13 cellular contexts compared by ENCODE assay signal in genomic region chr1:64891440-64891815, GRCh38.
DNase-seq lines count a peak whose midpoint lies in the region; ATAC-seq and TF ChIP-seq lines count a peak whose summit lies in the region.
"Had no signal": no experiment of that assay in that cellular context is flagged by ENCODE, and none has a peak within 500 bp of the region (broad histone marks: within the 10 kb centered on the region; RNA-seq: fewer than 3 reads in every experiment).

No MANE protein-coding gene starts in this region.

- DNase-seq in activated CD4-positive, alpha-beta memory T cell treated with anti-CD3 and anti-CD28 coated beads for 36 hours: peak; percentile 34
- DNase-seq in activated CD4-positive, alpha-beta memory T cell treated with anti-CD3 and anti-CD28 coated beads, Interleukin-2, amount 10 ng/mL, durations not matched to agents 7 days and 5 days: no peak
- DNase-seq in glomerular visceral epithelial cell (ENCODE audit: extremely low spot score): peak; percentile 22
- DNase-seq in psoas muscle: no peak
- DNase-seq in SIG-M5 (lab: John Stamatoyannopoulos, UW): no peak
- no peak for DNase-seq in activated T-helper 2 cell treated with anti-CD3 and anti-CD28 coated beads, Interferon-gamma antibody, Interleukin-2, Interleukin-4, amounts not matched to agents 10 μg/mL and 5 μg/mL and 100 μg/mL, durations not matched to agents 14 hours and 24 hours and 36 hours (ENCODE audit: low spot score)
- no peak for DNase-seq in thyroid gland
- DNase-seq: GF-D8, glutamatergic neuron, mucosa of descending colon, NCI-H1105 treated with DMSO at 0.1 percent for 48 hours, NCI-H774 had no signal

- no peaks in the 10 kb centered on the region for H3K9me3 ChIP-seq in psoas muscle
- H3K9me3 ChIP-seq in thyroid gland: no peaks in the 10 kb centered on the region
- H3K9me3 ChIP-seq: mucosa of descending colon had no signal

- H3K4me1 Mint-ChIP-seq in activated CD4-positive, alpha-beta memory T cell treated with anti-CD3 and anti-CD28 coated beads for 36 hours (ENCODE audit: low read depth): peaks cover 93% of the 10 kb centered on the region
- peaks cover 66% of the 10 kb centered on the region for H3K4me1 Mint-ChIP-seq in activated CD4-positive, alpha-beta memory T cell treated with anti-CD3 and anti-CD28 coated beads, Interleukin-2, amount 10 ng/mL, durations not matched to agents 7 days and 5 days
- peaks cover 71% of the 10 kb centered on the region for H3K4me1 Mint-ChIP-seq in activated T-helper 17 cell treated with anti-CD3 and anti-CD28 coated beads, Interleukin-2, amount 50 U/mL, for 72 hours
- peaks cover 72% of the 10 kb centered on the region for H3K4me1 Mint-ChIP-seq in activated T-helper 2 cell treated with anti-CD3 and anti-CD28 coated beads, Interferon-gamma antibody, Interleukin-2, Interleukin-4, amounts not matched to agents 10 μg/mL and 5 μg/mL and 100 μg/mL, durations not matched to agents 14 hours and 24 hours and 36 hours (ENCODE audit: low read depth)

- H3K36me3 ChIP-seq in psoas muscle (ENCODE audit: insufficient read depth in 1 of 2, low read depth in 1 of 2) (no peaks in the 10 kb centered on the region), thyroid gland (no peaks in the 10 kb centered on the region)

- H3K27me3 Mint-ChIP-seq in activated CD4-positive, alpha-beta memory T cell treated with anti-CD3 and anti-CD28 coated beads for 36 hours: no peaks in the 10 kb centered on the region
- no peaks in the 10 kb centered on the region for H3K27me3 Mint-ChIP-seq in activated CD4-positive, alpha-beta memory T cell treated with anti-CD3 and anti-CD28 coated beads, Interleukin-2, amount 10 ng/mL, durations not matched to agents 7 days and 5 days
- no peaks in the 10 kb centered on the region for H3K27me3 Mint-ChIP-seq in activated T-helper 17 cell treated with anti-CD3 and anti-CD28 coated beads, Interleukin-2, amount 50 U/mL, for 72 hours
- no peaks in the 10 kb centered on the region for H3K27me3 Mint-ChIP-seq in activated T-helper 2 cell treated with anti-CD3 and anti-CD28 coated beads, Interferon-gamma antibody, Interleukin-2, Interleukin-4, amounts not matched to agents 10 μg/mL and 5 μg/mL and 100 μg/mL, durations not matched to agents 14 hours and 24 hours and 36 hours (ENCODE audit: low read depth)

- H3K27me3 ChIP-seq in psoas muscle (ENCODE audit: insufficient read depth in 3 of 3, low read length in 2 of 3) (no peaks in the 10 kb centered on the region), thyroid gland (no peaks in the 10 kb centered on the region)

- POLR2A ChIA-PET in activated CD4-positive, alpha-beta memory T cell treated with anti-CD3 and anti-CD28 coated beads for 36 hours (lab: Charles Lee): no interaction called here
- POLR2A ChIA-PET in activated CD4-positive, alpha-beta memory T cell treated with anti-CD3 and anti-CD28 coated beads, Interleukin-2, amount 10 ng/mL, durations not matched to agents 7 days and 5 days (lab: Charles Lee): interaction anchor here (1.6 kb wide), 1 partner anchor 18 kb away, joined by 3 read pairs; no protein-coding TSS in a partner anchor

- peaks cover 76% of the 10 kb centered on the region for H3K4me1 ChIP-seq in psoas muscle
- H3K4me1 ChIP-seq in thyroid gland: peaks cover 4 to 48% of the 10 kb centered on the region in 2 donors

- intact Hi-C loops in activated CD4-positive, alpha-beta memory T cell treated with anti-CD3 and anti-CD28 coated beads for 36 hours (cut with micrococcal nuclease): loop anchor here (2.0 kb wide), 1 partner anchor 15 kb away; no protein-coding TSS in a partner anchor
- intact Hi-C loops in psoas muscle (cut with DNase I) (loop anchor here (5.0 to 10.0 kb wide), 2 partner anchors 76 to 173 kb away; partner anchors contain the start of gene JAK1 (in 2 of the 2)), thyroid gland (cut with DNase I) (loop anchor here (10.0 kb wide), 1 partner anchor 73 kb away; the partner anchor contains the start of gene JAK1)
- intact Hi-C loops in activated T-helper 2 cell treated with anti-CD3 and anti-CD28 coated beads, Interferon-gamma antibody, Interleukin-2, Interleukin-4, amounts not matched to agents 10 μg/mL and 5 μg/mL and 100 μg/mL, durations not matched to agents 14 hours and 24 hours and 36 hours (cut with micrococcal nuclease): loop anchor here (2.0 kb wide), 1 partner anchor 15 kb away; no protein-coding TSS in a partner anchor

- CTCF ChIA-PET in activated CD4-positive, alpha-beta memory T cell treated with anti-CD3 and anti-CD28 coated beads for 36 hours (lab: Charles Lee): interaction anchor here (1.6 kb wide), 1 partner anchor 64 kb away, joined by 4 read pairs; no protein-coding TSS in a partner anchor
- CTCF ChIA-PET in activated CD4-positive, alpha-beta memory T cell treated with anti-CD3 and anti-CD28 coated beads, Interleukin-2, amount 10 ng/mL, durations not matched to agents 7 days and 5 days (lab: Charles Lee): no interaction called here

- H3K27ac Mint-ChIP-seq in activated CD4-positive, alpha-beta memory T cell treated with anti-CD3 and anti-CD28 coated beads for 36 hours: no peak overlapping the region
- no peak overlapping the region for H3K27ac Mint-ChIP-seq in activated CD4-positive, alpha-beta memory T cell treated with anti-CD3 and anti-CD28 coated beads, Interleukin-2, amount 10 ng/mL, durations not matched to agents 7 days and 5 days
- peak overlapping the region; percentile 40 for H3K27ac Mint-ChIP-seq in activated T-helper 17 cell treated with anti-CD3 and anti-CD28 coated beads, Interleukin-2, amount 50 U/mL, for 72 hours
- H3K27ac Mint-ChIP-seq in activated T-helper 2 cell treated with anti-CD3 and anti-CD28 coated beads, Interferon-gamma antibody, Interleukin-2, Interleukin-4, amounts not matched to agents 10 μg/mL and 5 μg/mL and 100 μg/mL, durations not matched to agents 14 hours and 24 hours and 36 hours: no peak overlapping the region

- no peak for TF ChIP-seq CTCF in psoas muscle (IDR thresholded peaks at IDR 0.05)
- no peak for TF ChIP-seq CTCF in thyroid gland (IDR thresholded peaks at IDR 0.05)

- H3K4me3 ChIP-seq in psoas muscle (peak overlapping the region; percentile 43), thyroid gland (replicated peaks in 1 of 3) (no peak overlapping the region)
- H3K4me3 ChIP-seq: mucosa of descending colon had no signal

- no peak overlapping the region for H3K4me3 Mint-ChIP-seq in activated CD4-positive, alpha-beta memory T cell treated with anti-CD3 and anti-CD28 coated beads for 36 hours
- no peak overlapping the region for H3K4me3 Mint-ChIP-seq in activated CD4-positive, alpha-beta memory T cell treated with anti-CD3 and anti-CD28 coated beads, Interleukin-2, amount 10 ng/mL, durations not matched to agents 7 days and 5 days
- peak overlapping the region; percentile 19 for H3K4me3 Mint-ChIP-seq in activated T-helper 17 cell treated with anti-CD3 and anti-CD28 coated beads, Interleukin-2, amount 50 U/mL, for 72 hours
- no peak overlapping the region for H3K4me3 Mint-ChIP-seq in activated T-helper 2 cell treated with anti-CD3 and anti-CD28 coated beads, Interferon-gamma antibody, Interleukin-2, Interleukin-4, amounts not matched to agents 10 μg/mL and 5 μg/mL and 100 μg/mL, durations not matched to agents 14 hours and 24 hours and 36 hours (ENCODE audit: low read depth)

- no peaks in the 10 kb centered on the region for H3K9me3 Mint-ChIP-seq in activated CD4-positive, alpha-beta memory T cell treated with anti-CD3 and anti-CD28 coated beads for 36 hours
- H3K9me3 Mint-ChIP-seq in activated CD4-positive, alpha-beta memory T cell treated with anti-CD3 and anti-CD28 coated beads, Interleukin-2, amount 10 ng/mL, durations not matched to agents 7 days and 5 days: no peaks in the 10 kb centered on the region
- H3K9me3 Mint-ChIP-seq in activated T-helper 17 cell treated with anti-CD3 and anti-CD28 coated beads, Interleukin-2, amount 50 U/mL, for 72 hours: no peaks in the 10 kb centered on the region
- no peaks in the 10 kb centered on the region for H3K9me3 Mint-ChIP-seq in activated T-helper 2 cell treated with anti-CD3 and anti-CD28 coated beads, Interferon-gamma antibody, Interleukin-2, Interleukin-4, amounts not matched to agents 10 μg/mL and 5 μg/mL and 100 μg/mL, durations not matched to agents 14 hours and 24 hours and 36 hours

- 28 to 30% (median 29%) methylated on average over 3 of the region's 3 CpGs for WGBS in psoas muscle, 3 donors
- WGBS in thyroid gland, 2 donors: 67 to 73% methylated on average over 3 of the region's 3 CpGs

- no peaks in the 10 kb centered on the region for H3K36me3 Mint-ChIP-seq in activated CD4-positive, alpha-beta memory T cell treated with anti-CD3 and anti-CD28 coated beads for 36 hours
- H3K36me3 Mint-ChIP-seq in activated CD4-positive, alpha-beta memory T cell treated with anti-CD3 and anti-CD28 coated beads, Interleukin-2, amount 10 ng/mL, durations not matched to agents 7 days and 5 days (ENCODE audit: low read depth): peaks cover 5% of the 10 kb centered on the region
- peaks cover 5% of the 10 kb centered on the region for H3K36me3 Mint-ChIP-seq in activated T-helper 17 cell treated with anti-CD3 and anti-CD28 coated beads, Interleukin-2, amount 50 U/mL, for 72 hours (ENCODE audit: low read depth)
- H3K36me3 Mint-ChIP-seq in activated T-helper 2 cell treated with anti-CD3 and anti-CD28 coated beads, Interferon-gamma antibody, Interleukin-2, Interleukin-4, amounts not matched to agents 10 μg/mL and 5 μg/mL and 100 μg/mL, durations not matched to agents 14 hours and 24 hours and 36 hours (ENCODE audit: low read depth): no peaks in the 10 kb centered on the region

- TF ChIP-seq POLR2A in thyroid gland (IDR thresholded peaks at IDR 0.05): no peak

- H3K27ac ChIP-seq in psoas muscle: peak overlapping the region; percentile 79
- no peak overlapping the region for H3K27ac ChIP-seq in thyroid gland

- peak; percentile 52 for ATAC-seq in activated T-helper 17 cell treated with anti-CD3 and anti-CD28 coated beads, Interleukin-2, amount 50 U/mL, for 72 hours (replicated peaks)
- ATAC-seq in psoas muscle: peak; percentile 24 to 55 (median 52)
- ATAC-seq: mucosa of descending colon had no signal

Comparison
In these comparisons a context has a peak if more than half of its experiments do, and no peak if none do; other contexts are left out.
1. DNase-seq: peak in activated CD4-positive, alpha-beta memory T cell treated with anti-CD3 and anti-CD28 coated beads for 36 hours (single experiment) and glomerular visceral epithelial cell (single experiment); none in activated CD4-positive, alpha-beta memory T cell treated with anti-CD3 and anti-CD28 coated beads, Interleukin-2, amount 10 ng/mL, durations not matched to agents 7 days and 5 days (single experiment), psoas muscle (0 of 2), SIG-M5 (single experiment), activated T-helper 2 cell treated with anti-CD3 and anti-CD28 coated beads, Interferon-gamma antibody, Interleukin-2, Interleukin-4, amounts not matched to agents 10 μg/mL and 5 μg/mL and 100 μg/mL, durations not matched to agents 14 hours and 24 hours and 36 hours (single experiment) and thyroid gland (0 of 2).